ENCODE assay signal across 8 cellular contexts in genomic region chr10:29858352-29859267, GRCh38.
DNase-seq lines count a peak whose midpoint lies in the region; ATAC-seq, FAIRE-seq and TF ChIP-seq lines count a peak whose summit lies in the region.

No MANE protein-coding gene starts in this region.

- no peak for ATAC-seq in HG02571 (IDR thresholded peaks at IDR 0.05; ENCODE audit: unreplicated experiment)
- ATAC-seq in HG03039 (IDR thresholded peaks at IDR 0.05; ENCODE audit: unreplicated experiment) = no peak

- H3K9me3 Mint-ChIP-seq in type B pancreatic cell = peaks cover 9% of the 10 kb centered on the region

- peaks cover 58% of the 10 kb centered on the region for H3K4me1 ChIP-seq in keratinocyte (ENCODE audit: control insufficient read depth, extremely low read depth, insufficient read depth, low read length)

- H3K27ac ChIP-seq in keratinocyte (ENCODE audit: control insufficient read depth, insufficient read depth, low read length) = peak overlapping the region; percentile 85

- DNase-seq in AG08395 (ENCODE audit: low spot score) (peak; percentile 63), HT-29 (ENCODE audit: low spot score) (peak; percentile 70), astrocyte of the hippocampus (ENCODE audit: low read depth, low spot score) (peak; percentile 91), keratinocyte (ENCODE audit: low read depth, low spot score) (peak; percentile 32), type B pancreatic cell (ENCODE audit: extremely low spot score, unreplicated experiment) (no peak)
- no peak for DNase-seq in stimulated activated CD4-positive, alpha-beta T cell treated with anti-CD3 and anti-CD28 coated beads, Interleukin-12 subunit alpha, Interleukin-12 subunit beta, amount 100 ng/mL, for 4 hours

- H3K4me3 Mint-ChIP-seq in type B pancreatic cell = peak overlapping the region; percentile 74

- no peak overlapping the region for H3K4me3 ChIP-seq in keratinocyte (ENCODE audit: control insufficient read depth in 2 of 3, extremely low read depth in 1 of 3, insufficient read depth in 2 of 3, low read depth in 1 of 3, low read length in 3 of 3)

- peak overlapping the region; percentile 63 for H2AFZ ChIP-seq in keratinocyte (ENCODE audit: control insufficient read depth, low read length)

- H3K9me1 ChIP-seq in keratinocyte (ENCODE audit: control insufficient read depth, extremely low read depth, insufficient read depth, low read length) = no peaks in the 10 kb centered on the region

- H3K4me2 ChIP-seq in keratinocyte (ENCODE audit: control insufficient read depth, extremely low read depth, insufficient read depth, low read depth, low read length) = peak overlapping the region; percentile 18

- dilution Hi-C loops in keratinocyte (cut with MboI; ENCODE audit: extremely low pct_ligation_motif_present, low sequenced_read_pairs) = no loop called here

- peak overlapping the region; percentile 90 for H3K27ac Mint-ChIP-seq in type B pancreatic cell

- no peaks in the 10 kb centered on the region for H4K20me1 ChIP-seq in keratinocyte (ENCODE audit: control insufficient read depth, extremely low read depth, insufficient read depth, low read length)

- peak; percentile 75 to 86 (median 83) for TF ChIP-seq CTCF in keratinocyte (optimal IDR thresholded peaks at IDR 0.05 in 1 of 3, IDR thresholded peaks at IDR 0.05 in 1 of 3, conservative IDR thresholded peaks at IDR 0.05 in 1 of 3; ENCODE audit: extremely low read depth in 1 of 3, insufficient read depth in 2 of 3, low read length in 3 of 3)
- TF ChIP-seq CTCF in type B pancreatic cell (conservative IDR thresholded peaks at IDR 0.05) = peak; percentile 73

- peaks cover 45% of the 10 kb centered on the region for H3K4me1 Mint-ChIP-seq in type B pancreatic cell (ENCODE audit: unreplicated experiment)

- H3K36me3 ChIP-seq in keratinocyte (ENCODE audit: control insufficient read depth in 2 of 2, extremely low read depth in 1 of 2, insufficient read depth in 2 of 2, low read length in 2 of 2) = no peaks in the 10 kb centered on the region

- no peaks in the 10 kb centered on the region for H3K27me3 ChIP-seq in keratinocyte (ENCODE audit: control insufficient read depth, extremely low read depth, insufficient read depth, low read length)

- H3K36me3 Mint-ChIP-seq in type B pancreatic cell = peaks cover 4% of the 10 kb centered on the region

- H3K79me2 ChIP-seq in keratinocyte (ENCODE audit: control insufficient read depth, insufficient read depth, low read length) = no peaks in the 10 kb centered on the region

- FAIRE-seq in keratinocyte (lab: Jason Lieb, UNC) = peak; percentile 91

- no peaks in the 10 kb centered on the region for H3K27me3 Mint-ChIP-seq in type B pancreatic cell

- H3K9ac ChIP-seq in keratinocyte (ENCODE audit: control insufficient read depth, extremely low read depth, insufficient read depth, low read length) = peak overlapping the region; percentile 69

- no peaks in the 10 kb centered on the region for H3K9me3 ChIP-seq in keratinocyte (ENCODE audit: control insufficient read depth, low read depth, low read length)

Comparison
In these comparisons a context has a peak if more than half of its experiments do, and no peak if none do; other contexts are left out.
1. DNase-seq: peak in AG08395 (single experiment), HT-29 (single experiment), astrocyte of the hippocampus (single experiment) and keratinocyte (single experiment); none in type B pancreatic cell (single experiment) and stimulated activated CD4-positive, alpha-beta T cell treated with anti-CD3 and anti-CD28 coated beads, Interleukin-12 subunit alpha, Interleukin-12 subunit beta, amount 100 ng/mL, for 4 hours (single experiment).